Comparison of ENCODE assay signal across 1 cellular context in the genomic region with DNA sequence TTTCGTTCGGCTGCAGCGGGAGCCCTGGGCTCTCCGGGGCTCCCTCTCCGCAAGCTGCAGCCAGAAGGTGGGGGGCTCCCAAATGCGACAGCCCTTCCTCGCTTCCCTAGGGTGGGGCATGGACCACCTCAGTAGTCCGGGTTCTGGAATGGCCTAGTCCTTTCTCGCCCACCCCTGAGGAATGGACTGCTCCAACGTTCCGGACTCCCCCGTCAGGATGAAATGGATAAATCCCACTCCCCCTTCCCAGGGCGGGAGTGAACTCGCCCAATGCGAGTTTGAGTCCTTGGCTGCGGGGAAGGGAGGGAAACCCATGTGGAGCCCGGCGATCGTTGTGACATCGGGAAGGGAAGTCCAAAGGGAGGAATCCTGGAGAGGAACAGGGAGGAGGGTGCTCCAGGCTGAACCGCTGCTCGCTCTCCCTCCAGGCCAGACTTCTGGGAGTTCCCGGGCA.
TF ChIP-seq lines count a peak whose summit lies in the region.

No MANE protein-coding gene starts in this region.

TF ChIP-seq in HCT116, 20 proteins besides CTCF, POLR2A, EP300 and RAD21:
- TF ChIP-seq, protein P1, sequence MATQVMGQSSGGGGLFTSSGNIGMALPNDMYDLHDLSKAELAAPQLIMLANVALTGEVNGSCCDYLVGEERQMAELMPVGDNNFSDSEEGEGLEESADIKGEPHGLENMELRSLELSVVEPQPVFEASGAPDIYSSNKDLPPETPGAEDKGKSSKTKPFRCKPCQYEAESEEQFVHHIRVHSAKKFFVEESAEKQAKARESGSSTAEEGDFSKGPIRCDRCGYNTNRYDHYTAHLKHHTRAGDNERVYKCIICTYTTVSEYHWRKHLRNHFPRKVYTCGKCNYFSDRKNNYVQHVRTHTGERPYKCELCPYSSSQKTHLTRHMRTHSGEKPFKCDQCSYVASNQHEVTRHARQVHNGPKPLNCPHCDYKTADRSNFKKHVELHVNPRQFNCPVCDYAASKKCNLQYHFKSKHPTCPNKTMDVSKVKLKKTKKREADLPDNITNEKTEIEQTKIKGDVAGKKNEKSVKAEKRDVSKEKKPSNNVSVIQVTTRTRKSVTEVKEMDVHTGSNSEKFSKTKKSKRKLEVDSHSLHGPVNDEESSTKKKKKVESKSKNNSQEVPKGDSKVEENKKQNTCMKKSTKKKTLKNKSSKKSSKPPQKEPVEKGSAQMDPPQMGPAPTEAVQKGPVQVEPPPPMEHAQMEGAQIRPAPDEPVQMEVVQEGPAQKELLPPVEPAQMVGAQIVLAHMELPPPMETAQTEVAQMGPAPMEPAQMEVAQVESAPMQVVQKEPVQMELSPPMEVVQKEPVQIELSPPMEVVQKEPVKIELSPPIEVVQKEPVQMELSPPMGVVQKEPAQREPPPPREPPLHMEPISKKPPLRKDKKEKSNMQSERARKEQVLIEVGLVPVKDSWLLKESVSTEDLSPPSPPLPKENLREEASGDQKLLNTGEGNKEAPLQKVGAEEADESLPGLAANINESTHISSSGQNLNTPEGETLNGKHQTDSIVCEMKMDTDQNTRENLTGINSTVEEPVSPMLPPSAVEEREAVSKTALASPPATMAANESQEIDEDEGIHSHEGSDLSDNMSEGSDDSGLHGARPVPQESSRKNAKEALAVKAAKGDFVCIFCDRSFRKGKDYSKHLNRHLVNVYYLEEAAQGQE (IDR thresholded peaks at IDR 0.05; ENCODE audit: low read depth): no peak
- TF ChIP-seq ZFX (IDR thresholded peaks at IDR 0.05) (no peak), EZH2phosphoT487 (IDR thresholded peaks at IDR 0.05; ENCODE audit: borderline replicate concordance) (no peak), JUND (IDR thresholded peaks at IDR 0.05) (peak; percentile 68), SP1 (IDR thresholded peaks at IDR 0.05; ENCODE audit: low read depth) (peak; percentile 64), FOSL1 (IDR thresholded peaks at IDR 0.05; ENCODE audit: low read depth) (no peak), EZH2 (IDR thresholded peaks at IDR 0.05) (no peak), SRF (IDR thresholded peaks at IDR 0.05; ENCODE audit: low read depth) (no peak), YY1 (IDR thresholded peaks at IDR 0.05; ENCODE audit: extremely low read depth, insufficient replicate concordance, low read depth, low read length) (no peak), POLR2AphosphoS5 (IDR thresholded peaks at IDR 0.05; ENCODE audit: low read depth, low read length) (no peak), CBX3 (IDR thresholded peaks at IDR 0.05; ENCODE audit: low read depth) (no peak), CEBPB (IDR thresholded peaks at IDR 0.05; ENCODE audit: low read depth) (no peak), ZNF274 (IDR thresholded peaks at IDR 0.05; ENCODE audit: low read depth, low read length) (no peak), EGR1 (IDR thresholded peaks at IDR 0.05; ENCODE audit: low read depth) (no peak), SIN3A (IDR thresholded peaks at IDR 0.05; ENCODE audit: low read depth) (peak; percentile 67; the same call in 1 of the 2 replicates), ELF1 (IDR thresholded peaks at IDR 0.05; ENCODE audit: borderline replicate concordance, low read depth) (no peak), TCF7L2 (IDR thresholded peaks at IDR 0.05; ENCODE audit: borderline replicate concordance, extremely low read depth, insufficient read depth, insufficient read length) (peak; percentile 64)
- TF ChIP-seq, protein P2, sequence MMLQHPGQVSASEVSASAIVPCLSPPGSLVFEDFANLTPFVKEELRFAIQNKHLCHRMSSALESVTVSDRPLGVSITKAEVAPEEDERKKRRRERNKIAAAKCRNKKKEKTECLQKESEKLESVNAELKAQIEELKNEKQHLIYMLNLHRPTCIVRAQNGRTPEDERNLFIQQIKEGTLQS (IDR thresholded peaks at IDR 0.05): no peak
- TF ChIP-seq, protein P3, sequence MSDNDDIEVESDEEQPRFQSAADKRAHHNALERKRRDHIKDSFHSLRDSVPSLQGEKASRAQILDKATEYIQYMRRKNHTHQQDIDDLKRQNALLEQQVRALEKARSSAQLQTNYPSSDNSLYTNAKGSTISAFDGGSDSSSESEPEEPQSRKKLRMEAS (IDR thresholded peaks at IDR 0.05): peak; percentile 78
- TF ChIP-seq, protein P4, sequence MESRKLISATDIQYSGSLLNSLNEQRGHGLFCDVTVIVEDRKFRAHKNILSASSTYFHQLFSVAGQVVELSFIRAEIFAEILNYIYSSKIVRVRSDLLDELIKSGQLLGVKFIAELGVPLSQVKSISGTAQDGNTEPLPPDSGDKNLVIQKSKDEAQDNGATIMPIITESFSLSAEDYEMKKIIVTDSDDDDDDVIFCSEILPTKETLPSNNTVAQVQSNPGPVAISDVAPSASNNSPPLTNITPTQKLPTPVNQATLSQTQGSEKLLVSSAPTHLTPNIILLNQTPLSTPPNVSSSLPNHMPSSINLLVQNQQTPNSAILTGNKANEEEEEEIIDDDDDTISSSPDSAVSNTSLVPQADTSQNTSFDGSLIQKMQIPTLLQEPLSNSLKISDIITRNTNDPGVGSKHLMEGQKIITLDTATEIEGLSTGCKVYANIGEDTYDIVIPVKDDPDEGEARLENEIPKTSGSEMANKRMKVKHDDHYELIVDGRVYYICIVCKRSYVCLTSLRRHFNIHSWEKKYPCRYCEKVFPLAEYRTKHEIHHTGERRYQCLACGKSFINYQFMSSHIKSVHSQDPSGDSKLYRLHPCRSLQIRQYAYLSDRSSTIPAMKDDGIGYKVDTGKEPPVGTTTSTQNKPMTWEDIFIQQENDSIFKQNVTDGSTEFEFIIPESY (IDR thresholded peaks at IDR 0.05; ENCODE audit: extremely low read depth, insufficient replicate concordance, low read length): no peak
